Comparison of ENCODE assay signal across 11 cellular contexts in the genomic region with DNA sequence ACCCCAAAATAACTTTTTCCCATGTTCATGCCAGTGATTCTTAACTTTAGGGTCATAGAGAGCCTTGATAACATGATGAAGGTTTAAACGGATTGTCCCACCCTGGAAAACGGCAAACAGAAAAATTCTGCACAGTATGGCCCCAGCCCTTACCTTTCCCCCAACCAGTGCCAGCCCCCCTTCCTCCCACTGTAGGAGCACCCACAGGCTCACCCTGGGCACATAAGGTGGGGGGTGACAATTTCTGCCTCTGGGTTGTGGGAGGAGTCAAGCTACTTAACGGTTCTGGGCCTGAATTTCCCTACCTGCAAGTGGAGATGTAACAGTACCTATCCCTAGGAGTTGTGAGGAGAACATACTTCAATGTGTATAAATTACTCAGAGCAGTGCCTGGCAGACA. TPM values are rescaled to one million over a fixed set of nuclear protein-coding genes. Genes with fewer than 3 reads are reported as not detected.
DNase-seq lines count a peak whose midpoint lies in the region; ATAC-seq and TF ChIP-seq lines count a peak whose summit lies in the region.
"Had no signal": no experiment of that assay in that cellular context is flagged by ENCODE, and none has a peak within 500 bp of the region (broad histone marks: within the 10 kb centered on the region; RNA-seq: fewer than 3 reads in every experiment).

No MANE protein-coding gene starts in this region.

- H3K4me3 ChIP-seq in heart right ventricle (no peak overlapping the region), right atrium auricular region (no peak overlapping the region), neural progenitor cell (no peak overlapping the region), vagina (no peak overlapping the region)
- H3K4me3 ChIP-seq: ovary had no signal

- ATAC-seq in heart right ventricle (no peak), GM21381 (IDR thresholded peaks at IDR 0.05; ENCODE audit: unreplicated experiment) (no peak), HG02571 (IDR thresholded peaks at IDR 0.05; ENCODE audit: unreplicated experiment) (no peak)
- ATAC-seq: foreskin keratinocyte had no signal

- no peaks in the 10 kb centered on the region for H3K27me3 ChIP-seq in heart right ventricle
- no peaks in the 10 kb centered on the region for H3K27me3 ChIP-seq in right atrium auricular region
- no peaks in the 10 kb centered on the region for H3K27me3 ChIP-seq in neural progenitor cell
- H3K27me3 ChIP-seq in vagina: no peaks in the 10 kb centered on the region
- H3K27me3 ChIP-seq: foreskin keratinocyte, ovary had no signal

- no peak overlapping the region for H2AFZ ChIP-seq in neural progenitor cell (replicated peaks)

- peaks cover 5 to 86% (median 29%) of the 10 kb centered on the region in 9 donors for H3K36me3 ChIP-seq in heart right ventricle
- H3K36me3 ChIP-seq in right atrium auricular region: peaks cover 67% of the 10 kb centered on the region
- H3K36me3 ChIP-seq in neural progenitor cell: no peaks in the 10 kb centered on the region
- H3K36me3 ChIP-seq in vagina: peaks cover 7 to 58% of the 10 kb centered on the region in 2 donors
- H3K36me3 ChIP-seq: ovary had no signal

- peaks cover 53% of the 10 kb centered on the region for H4K20me1 ChIP-seq in neural progenitor cell (ENCODE audit: low read depth)

- H3K4me1 Mint-ChIP-seq in chondrocyte (ENCODE audit: low read depth): peaks cover 27% of the 10 kb centered on the region
- H3K4me1 Mint-ChIP-seq in neural progenitor cell: peaks cover 20% of the 10 kb centered on the region

- H3K79me2 ChIP-seq in neural progenitor cell (ENCODE audit: low read depth): no peaks in the 10 kb centered on the region

- intact Hi-C loops in heart right ventricle (cut with DNase I) (no loop called here), vagina (cut with DNase I) (no loop called here)

- H3K9me3 ChIP-seq in heart right ventricle (no peaks in the 10 kb centered on the region), right atrium auricular region (no peaks in the 10 kb centered on the region), neural progenitor cell (ENCODE audit: low read depth) (no peaks in the 10 kb centered on the region), vagina (no peaks in the 10 kb centered on the region)
- H3K9me3 ChIP-seq: ovary had no signal

- H3K27ac Mint-ChIP-seq in chondrocyte (ENCODE audit: unreplicated experiment) (peak overlapping the region; percentile 91), neural progenitor cell (peak overlapping the region; percentile 50)

- peak overlapping the region; percentile 23 for H3K4me3 Mint-ChIP-seq in chondrocyte (ENCODE audit: unreplicated experiment)
- H3K4me3 Mint-ChIP-seq in neural progenitor cell: no peak overlapping the region

- DNase-seq in heart right ventricle (no peak), right atrium auricular region (ENCODE audit: low spot score) (no peak), chondrocyte (ENCODE audit: low spot score) (peak; percentile 8), neural progenitor cell (ENCODE audit: low spot score) (no peak), vagina (ENCODE audit: extremely low spot score in 2 of 2) (no peak), NCI-H146 (lab: John Stamatoyannopoulos, UW) (no peak)
- DNase-seq: cerebellar nuclear complex, foreskin keratinocyte had no signal

- H3K36me3 Mint-ChIP-seq in chondrocyte (ENCODE audit: low read depth) (peaks cover 8% of the 10 kb centered on the region), neural progenitor cell (peaks cover 4% of the 10 kb centered on the region)

- H3K4me1 ChIP-seq in heart right ventricle (peaks cover 23 to 70% (median 59%) of the 10 kb centered on the region in 9 donors), right atrium auricular region (peaks cover 0 to 60% of the 10 kb centered on the region in 2 donors), neural progenitor cell (peaks cover 4% of the 10 kb centered on the region), vagina (peaks cover 56% of the 10 kb centered on the region)

- no peak overlapping the region for H3K4me2 ChIP-seq in neural progenitor cell

- H3F3A ChIP-seq in neural progenitor cell (ENCODE audit: low read depth): no peaks in the 10 kb centered on the region

- no peak for TF ChIP-seq CTCF in heart right ventricle (IDR thresholded peaks at IDR 0.05)
- no peak for TF ChIP-seq CTCF in right atrium auricular region (IDR thresholded peaks at IDR 0.05)
- TF ChIP-seq CTCF in chondrocyte (IDR thresholded peaks at IDR 0.05): no peak
- no peak for TF ChIP-seq CTCF in neural progenitor cell (IDR thresholded peaks at IDR 0.05)
- TF ChIP-seq CTCF in vagina (IDR thresholded peaks at IDR 0.05): no peak

- H3K27ac ChIP-seq in heart right ventricle (peak overlapping the region in 8 of 10 donors; percentile 11 to 65 (median 54)), right atrium auricular region (peak overlapping the region in 1 of 2 donors; percentile 48), neural progenitor cell (peak overlapping the region; percentile 58), vagina (peak overlapping the region; percentile 62)
- H3K27ac ChIP-seq: foreskin keratinocyte had no signal

- TF ChIP-seq POLR2A in vagina (IDR thresholded peaks at IDR 0.05): no peak

- no peaks in the 10 kb centered on the region for H3K27me3 Mint-ChIP-seq in chondrocyte (ENCODE audit: low read depth)
- H3K27me3 Mint-ChIP-seq in neural progenitor cell (ENCODE audit: insufficient read depth, low read depth): peaks cover 6% of the 10 kb centered on the region

- no peak overlapping the region for H3K9ac ChIP-seq in neural progenitor cell

- H3K9me3 Mint-ChIP-seq in chondrocyte (ENCODE audit: low read depth) (no peaks in the 10 kb centered on the region), neural progenitor cell (no peaks in the 10 kb centered on the region)

- 13 to 26% methylated on average over 3 of the region's 3 CpGs for WGBS in heart right ventricle, 2 donors

RNA-seq across cellular contexts. Expression of a gene that starts 18.1 kb away (rescaled TPM):
- total RNA-seq in heart right ventricle (1 to 10 TPM; 1.0 to 4.4 (median 3.0) TPM), right atrium auricular region (1 to 10 TPM; 2.1 to 3.6 TPM), chondrocyte (3.4 to 9.9 TPM (median 6.6 TPM) in 3 replicates), neural progenitor cell (ENCODE audit: low replicate concordance) (59.7 and 60.2 TPM in 2 replicates), vagina (6.9 TPM)
- polyA plus RNA-seq in heart right ventricle: 1 to 10 TPM; 2.0 to 4.2 TPM

RNA-seq across cellular contexts. Expression of a gene that starts 18.4 kb away (rescaled TPM):
- total RNA-seq in heart right ventricle: 10 to 100 TPM; 43.5 to 64.9 (median 54.5) TPM
- 10 to 100 TPM; 44.5 to 88.8 TPM for polyA plus RNA-seq in heart right ventricle
- 10 to 100 TPM; 43.7 to 71.6 TPM for total RNA-seq in right atrium auricular region
- 68.6 to 84.3 TPM (median 68.6 TPM) in 3 replicates for total RNA-seq in chondrocyte
- 46.2 and 53.2 TPM in 2 replicates for total RNA-seq in neural progenitor cell (ENCODE audit: low replicate concordance)
- total RNA-seq in vagina: 172 TPM
